ENCODE assay signal across 1 cellular context in the genomic region with DNA sequence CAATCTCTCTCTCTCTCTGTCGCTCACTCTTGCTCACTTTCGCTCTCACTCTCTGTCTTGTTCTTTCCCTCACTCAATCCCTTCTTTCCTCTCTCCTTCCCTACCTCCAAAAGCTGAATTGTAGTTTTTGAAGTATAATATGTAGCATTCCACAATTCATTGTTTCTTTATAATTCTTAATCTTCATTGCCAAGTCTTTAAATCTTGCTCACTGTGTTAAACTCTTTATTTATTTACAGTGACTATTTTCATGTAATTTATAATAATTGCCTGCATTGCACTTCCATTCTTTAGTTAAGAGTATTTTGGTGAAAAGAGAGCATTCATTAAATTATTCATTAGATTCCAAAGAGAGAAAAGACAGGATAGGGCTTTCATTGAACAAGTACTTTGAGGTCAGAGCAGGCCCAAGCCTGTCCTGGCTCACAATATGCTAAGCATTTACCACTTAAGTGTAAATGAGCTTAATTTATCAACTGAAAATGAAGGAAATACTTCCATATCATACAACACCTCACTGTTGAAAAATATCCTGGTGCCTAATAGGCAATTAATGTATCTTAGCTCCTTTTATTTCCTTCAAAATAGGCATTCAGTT.
TF ChIP-seq lines count a peak whose summit lies in the region.

No MANE protein-coding gene starts in this region.

TF ChIP-seq in WTC11, 78 proteins besides CTCF, POLR2A, EP300 and RAD21 (continued from another document):
- TF ChIP-seq, protein P1, sequence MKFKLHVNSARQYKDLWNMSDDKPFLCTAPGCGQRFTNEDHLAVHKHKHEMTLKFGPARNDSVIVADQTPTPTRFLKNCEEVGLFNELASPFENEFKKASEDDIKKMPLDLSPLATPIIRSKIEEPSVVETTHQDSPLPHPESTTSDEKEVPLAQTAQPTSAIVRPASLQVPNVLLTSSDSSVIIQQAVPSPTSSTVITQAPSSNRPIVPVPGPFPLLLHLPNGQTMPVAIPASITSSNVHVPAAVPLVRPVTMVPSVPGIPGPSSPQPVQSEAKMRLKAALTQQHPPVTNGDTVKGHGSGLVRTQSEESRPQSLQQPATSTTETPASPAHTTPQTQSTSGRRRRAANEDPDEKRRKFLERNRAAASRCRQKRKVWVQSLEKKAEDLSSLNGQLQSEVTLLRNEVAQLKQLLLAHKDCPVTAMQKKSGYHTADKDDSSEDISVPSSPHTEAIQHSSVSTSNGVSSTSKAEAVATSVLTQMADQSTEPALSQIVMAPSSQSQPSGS (CRISPR knock-in tag; IDR thresholded peaks at IDR 0.05; ENCODE audit: borderline replicate concordance, low read depth) = no peak
- TF ChIP-seq PRDM15 (CRISPR knock-in tag; IDR thresholded peaks at IDR 0.05) (no peak), FOXJ3 (CRISPR knock-in tag; IDR thresholded peaks at IDR 0.05; ENCODE audit: borderline replicate concordance) (no peak), AFF4 (CRISPR knock-in tag; IDR thresholded peaks at IDR 0.05; ENCODE audit: borderline replicate concordance) (no peak), CBFB (CRISPR knock-in tag; IDR thresholded peaks at IDR 0.05; ENCODE audit: low read depth) (no peak), ZNF281 (CRISPR knock-in tag; IDR thresholded peaks at IDR 0.05) (no peak)
TF ChIP-seq in WTC11: peak in this region for 0.
